8 cellular contexts compared by ENCODE assay signal in the genomic region with DNA sequence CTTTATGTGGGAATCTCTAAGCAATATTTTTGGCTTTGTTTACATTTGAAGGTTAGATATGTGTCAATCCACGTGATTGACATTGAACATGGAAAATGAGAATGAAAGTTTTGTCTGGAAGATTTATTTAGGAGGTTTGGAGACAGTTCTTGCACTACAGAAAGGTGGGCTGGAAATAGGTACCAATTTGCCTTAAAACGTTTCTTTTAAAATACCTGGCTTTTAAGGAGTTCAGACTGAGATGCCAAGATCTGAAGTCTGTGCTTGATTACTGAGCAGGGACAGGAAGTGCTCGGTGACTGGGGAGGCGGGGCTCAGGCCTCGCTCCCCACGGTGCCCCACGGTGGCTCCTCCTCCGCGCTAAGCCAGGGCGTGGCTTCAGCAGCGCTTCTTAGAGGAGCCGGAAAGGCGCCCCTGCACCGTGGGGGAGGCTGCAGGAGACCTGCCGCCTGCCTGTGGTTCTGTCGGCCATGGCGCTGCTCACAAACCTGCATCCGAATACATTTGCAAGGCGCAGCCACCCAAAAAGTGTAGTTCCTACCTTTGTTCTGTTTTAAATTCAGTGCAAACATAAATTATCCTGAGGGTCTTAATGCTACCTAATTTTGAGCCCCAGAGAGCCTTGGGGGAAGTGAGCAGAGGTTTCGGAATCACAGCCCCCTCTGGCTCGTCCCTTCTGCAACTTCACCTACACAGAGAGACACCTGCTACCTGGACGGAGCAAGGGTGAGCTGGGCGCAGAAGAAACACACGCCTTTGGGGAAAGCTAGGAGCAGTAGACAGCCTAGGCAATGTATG. TPM values are rescaled to one million over a fixed set of nuclear protein-coding genes. Genes with fewer than 3 reads are reported as not detected.
DNase-seq lines count a peak whose midpoint lies in the region; ATAC-seq and TF ChIP-seq lines count a peak whose summit lies in the region.

No MANE protein-coding gene starts in this region.

- no peak overlapping the region for H3K9ac ChIP-seq in SK-N-SH

- no peak for TF ChIP-seq CTCF in SK-N-SH (IDR thresholded peaks at IDR 0.05)
- no peak for TF ChIP-seq CTCF in ovary (IDR thresholded peaks at IDR 0.05)
- TF ChIP-seq CTCF in thyroid gland (IDR thresholded peaks at IDR 0.05) = no peak

- H3K27me3 ChIP-seq in H7 (ENCODE audit: control insufficient read depth, insufficient read depth, low read length) (no peaks in the 10 kb centered on the region), SK-N-SH (ENCODE audit: insufficient read depth) (no peaks in the 10 kb centered on the region), ovary (no peaks in the 10 kb centered on the region), thyroid gland (no peaks in the 10 kb centered on the region)

- H3K4me2 ChIP-seq in SK-N-SH = peak overlapping the region; percentile 44

- no peaks in the 10 kb centered on the region for H3K79me2 ChIP-seq in SK-N-SH (ENCODE audit: insufficient read depth)

- H3F3A ChIP-seq in SK-N-SH (replicated peaks; ENCODE audit: insufficient read depth) = peaks cover 9% of the 10 kb centered on the region

- no peaks in the 10 kb centered on the region for H3K9me3 Mint-ChIP-seq in activated naive CD4-positive, alpha-beta T cell treated with anti-CD3 and anti-CD28 coated beads, Interleukin-2, amount 50 U/mL, for 24 hours

- H3K9me2 ChIP-seq in SK-N-SH = no peaks in the 10 kb centered on the region

- H3K4me3 ChIP-seq in H7 (ENCODE audit: insufficient read depth, low read depth, low read length) (peak overlapping the region; percentile 3; the same call in 1 of the 2 replicates), SK-N-SH (ENCODE audit: low read depth in 2 of 2, low read length in 1 of 2) (peak overlapping the region in 1 of 2 experiments; percentile 13; a peak in 1 of 4 replicates), ovary (peak overlapping the region; percentile 27), thyroid gland (replicated peaks in 1 of 3) (no peak overlapping the region)

- peaks cover 3% of the 10 kb centered on the region for H3K36me3 Mint-ChIP-seq in activated naive CD4-positive, alpha-beta T cell treated with anti-CD3 and anti-CD28 coated beads, Interleukin-2, amount 50 U/mL, for 24 hours

- intact Hi-C loops in Right ventricle myocardium inferior (cut with DNase I) (loop anchor here (1.0 to 5.0 kb wide), 4 partner anchors 78 to 353 kb away; partner anchors contain the start of gene GPR107), ovary (cut with DNase I) (loop anchor here in 3 of 4 donors (2.0 to 10.0 kb wide), 6 partner anchors 158 to 1832 kb away; partner anchors contain the start of gene FNBP1 (in 3 of the 3)), thyroid gland (cut with DNase I) (loop anchor here (5.0 to 10.0 kb wide), 3 partner anchors 158 to 350 kb away; partner anchors contain the start of gene FNBP1)

- H3K4me3 Mint-ChIP-seq in activated naive CD4-positive, alpha-beta T cell treated with anti-CD3 and anti-CD28 coated beads, Interleukin-2, amount 50 U/mL, for 24 hours = peak overlapping the region; percentile 89

- peak overlapping the region; percentile 36; the same call in 1 of the 2 replicates for H2AFZ ChIP-seq in SK-N-SH (ENCODE audit: low read depth)

- H3K36me3 ChIP-seq in H7 (replicated peaks; ENCODE audit: control insufficient read depth, insufficient read depth, low read length) (peaks cover 1% of the 10 kb centered on the region), SK-N-SH (replicated peaks in 1 of 2; ENCODE audit: control insufficient read depth in 1 of 2, insufficient read depth in 2 of 2, low read length in 1 of 2) (peaks cover 0 to 24% of the 10 kb centered on the region in 2 experiments), ovary (no peaks in the 10 kb centered on the region), thyroid gland (peaks cover 4 to 26% of the 10 kb centered on the region in 2 donors)

- CTCF ChIA-PET in SK-N-SH (lab: Yijun Ruan, JAX) = interaction anchor here (0.9 to 3.7 kb wide), 21 partner anchors 13 to 359 kb away, joined by 3 to 23 read pairs (median 4); partner anchors contain the start of genes C9orf78, GPR107, TOR1A and USP20

- no peaks in the 10 kb centered on the region for H3K9me3 ChIP-seq in SK-N-SH
- no peaks in the 10 kb centered on the region for H3K9me3 ChIP-seq in ovary
- H3K9me3 ChIP-seq in thyroid gland = no peaks in the 10 kb centered on the region

- POLR2A ChIA-PET in SK-N-SH (lab: Yijun Ruan, JAX) = interaction anchor here (0.6 to 1.0 kb wide), 2 partner anchors 114 to 159 kb away, joined by 3 to 4 read pairs; partner anchors contain the start of gene FNBP1

- peaks cover 46% of the 10 kb centered on the region for H3K4me1 Mint-ChIP-seq in activated naive CD4-positive, alpha-beta T cell treated with anti-CD3 and anti-CD28 coated beads, Interleukin-2, amount 50 U/mL, for 24 hours

- TF ChIP-seq EP300 in SK-N-SH (IDR thresholded peaks at IDR 0.05; ENCODE audit: borderline replicate concordance in 1 of 2, low read depth in 1 of 2, low read length in 1 of 2) (no peak), ovary (IDR thresholded peaks at IDR 0.05) (no peak)

- H3K27ac Mint-ChIP-seq in activated naive CD4-positive, alpha-beta T cell treated with anti-CD3 and anti-CD28 coated beads, Interleukin-2, amount 50 U/mL, for 24 hours = peak overlapping the region; percentile 97

- no peaks in the 10 kb centered on the region for H4K20me1 ChIP-seq in SK-N-SH (ENCODE audit: insufficient read depth)

- WGBS in SK-N-SH (ENCODE audit: low lambda C conversion rate) = 34% methylated on average over 12 of the region's 24 CpGs
- WGBS in ovary, 3 donors = 9 to 11% (median 11%) methylated on average over 24 of the region's 24 CpGs
- 16 to 25% methylated on average over 13 to 18 of the region's 24 CpGs for WGBS in thyroid gland, 2 donors

- TF ChIP-seq POLR2A in ovary (IDR thresholded peaks at IDR 0.05) (no peak), thyroid gland (IDR thresholded peaks at IDR 0.05) (peak in 1 of 2 donors; percentile 80)

- H3K27ac ChIP-seq in SK-N-SH (ENCODE audit: low read depth in 2 of 2, low read length in 1 of 2) = peak overlapping the region; percentile 54 to 88; a peak in 3 of 4 replicates
- H3K27ac ChIP-seq in ovary = no peak overlapping the region
- peak overlapping the region; percentile 44 to 77 (median 68) for H3K27ac ChIP-seq in thyroid gland

- TF ChIP-seq RAD21 in SK-N-SH (IDR thresholded peaks at IDR 0.05; ENCODE audit: low read length) = peak; percentile 35; the same call in 1 of the 2 replicates

- no peaks in the 10 kb centered on the region for H3K27me3 Mint-ChIP-seq in activated naive CD4-positive, alpha-beta T cell treated with anti-CD3 and anti-CD28 coated beads, Interleukin-2, amount 50 U/mL, for 24 hours

- H3K4me1 ChIP-seq in SK-N-SH (ENCODE audit: control insufficient read depth in 1 of 2, insufficient read depth in 2 of 2, low read depth in 1 of 2, low read length in 1 of 2) = peaks cover 34 to 47% of the 10 kb centered on the region in 2 experiments; a peak in 3 of 4 replicates
- H3K4me1 ChIP-seq in ovary (ENCODE audit: insufficient read depth) = peaks cover 9% of the 10 kb centered on the region
- peaks cover 32 to 33% of the 10 kb centered on the region in 2 donors for H3K4me1 ChIP-seq in thyroid gland

- peak; percentile 76 for ATAC-seq in Right ventricle myocardium inferior

- DNase-seq in EH (ENCODE audit: low read depth) (peak; percentile 89), H7 (peak; percentile 96), MV-4-11 (lab: John Stamatoyannopoulos, UW) (peak; percentile 91), SK-N-SH (peak; percentile 93), Right ventricle myocardium inferior (ENCODE audit: missing footprints) (peak; percentile 96), ovary (peak; percentile 82 to 88 (median 83)), thyroid gland (peak; percentile 97 to 98)

TF ChIP-seq in SK-N-SH, 30 proteins besides CTCF, POLR2A, EP300 and RAD21 (continues in another document):
- TF ChIP-seq FOXM1 (IDR thresholded peaks at IDR 0.05; ENCODE audit: low read depth) (no peak), TEAD4 (IDR thresholded peaks at IDR 0.05; ENCODE audit: borderline replicate concordance, insufficient read depth) (no peak), POLR2AphosphoS5 (IDR thresholded peaks at IDR 0.05; ENCODE audit: low read depth, low read length) (peak; percentile 52; the same call in 1 of the 2 replicates), GABPA (IDR thresholded peaks at IDR 0.05; ENCODE audit: low read depth) (peak; percentile 41; the same call in 1 of the 2 replicates), FOSL2 (IDR thresholded peaks at IDR 0.05; ENCODE audit: borderline replicate concordance, low read depth) (no peak), MEF2A (IDR thresholded peaks at IDR 0.05; ENCODE audit: borderline replicate concordance, low read depth) (no peak), YY1 (IDR thresholded peaks at IDR 0.05; ENCODE audit: low read depth) (no peak)
- TF ChIP-seq, protein P1, sequence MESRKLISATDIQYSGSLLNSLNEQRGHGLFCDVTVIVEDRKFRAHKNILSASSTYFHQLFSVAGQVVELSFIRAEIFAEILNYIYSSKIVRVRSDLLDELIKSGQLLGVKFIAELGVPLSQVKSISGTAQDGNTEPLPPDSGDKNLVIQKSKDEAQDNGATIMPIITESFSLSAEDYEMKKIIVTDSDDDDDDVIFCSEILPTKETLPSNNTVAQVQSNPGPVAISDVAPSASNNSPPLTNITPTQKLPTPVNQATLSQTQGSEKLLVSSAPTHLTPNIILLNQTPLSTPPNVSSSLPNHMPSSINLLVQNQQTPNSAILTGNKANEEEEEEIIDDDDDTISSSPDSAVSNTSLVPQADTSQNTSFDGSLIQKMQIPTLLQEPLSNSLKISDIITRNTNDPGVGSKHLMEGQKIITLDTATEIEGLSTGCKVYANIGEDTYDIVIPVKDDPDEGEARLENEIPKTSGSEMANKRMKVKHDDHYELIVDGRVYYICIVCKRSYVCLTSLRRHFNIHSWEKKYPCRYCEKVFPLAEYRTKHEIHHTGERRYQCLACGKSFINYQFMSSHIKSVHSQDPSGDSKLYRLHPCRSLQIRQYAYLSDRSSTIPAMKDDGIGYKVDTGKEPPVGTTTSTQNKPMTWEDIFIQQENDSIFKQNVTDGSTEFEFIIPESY (IDR thresholded peaks at IDR 0.05; ENCODE audit: borderline replicate concordance, low read depth) = no peak

RNA-seq across cellular contexts. Expression of gene USP20, which starts 49.2 kb away (rescaled TPM):
- total RNA-seq in H7 (2014; rRNA removed; shearing (Covaris generic)) = 15.8 and 16.3 TPM in 2 replicates
- polyA plus RNA-seq in SK-N-SH (2012; rRNA removed) (17.7 and 22.5 TPM in 2 replicates), ovary (10 to 100 TPM in 1 of 2 donors, 1 to 10 TPM in 1; 6.8 to 29.7 TPM)
- 5.7 and 9.7 TPM in 2 replicates for polyA plus RNA-seq in SK-N-SH (2012; cell fraction: cytosol; rRNA removed)
- polyA plus RNA-seq in SK-N-SH (2012; cell fraction: nucleus; rRNA removed) = 74.9 and 88.3 TPM in 2 replicates
- total RNA-seq in Right ventricle myocardium inferior (14.0 TPM), ovary (10 to 100 TPM; 14.5 to 39.8 (median 32.4) TPM), thyroid gland (10 to 100 TPM; 23.9 to 61.8 (median 52.0) TPM)

RNA-seq across cellular contexts. Expression of gene C9orf78, which starts 49.3 kb away (rescaled TPM):
- 39.7 and 47.0 TPM in 2 replicates for total RNA-seq in H7 (2014; rRNA removed; shearing (Covaris generic))
- polyA plus RNA-seq in SK-N-SH (2012; rRNA removed) = 59.2 and 70.8 TPM in 2 replicates
- polyA plus RNA-seq in SK-N-SH (2012; cell fraction: cytosol; rRNA removed) = 95.1 and 121 TPM in 2 replicates
- 9.8 and 19.0 TPM in 2 replicates for polyA plus RNA-seq in SK-N-SH (2012; cell fraction: nucleus; rRNA removed)
- total RNA-seq in Right ventricle myocardium inferior = 32.0 TPM
- total RNA-seq in ovary = 10 to 100 TPM; 34.1 to 45.7 (median 37.0) TPM
- polyA plus RNA-seq in ovary = 100 to 1,000 TPM in 1 of 2 donors, 10 to 100 TPM in 1; 55.4 to 130 TPM
- total RNA-seq in thyroid gland = 10 to 100 TPM; 59.4 to 89.2 (median 81.4) TPM

Comparison
In these comparisons a context has a peak if more than half of its experiments do, and no peak if none do; other contexts are left out.
1. H3K4me3 ChIP-seq: peak in H7 (single experiment) and ovary (single experiment); none in thyroid gland (0 of 3).
2. H3K27ac ChIP-seq: peak in SK-N-SH (2 of 2) and thyroid gland (3 of 3); none in ovary (0 of 2).
3. Peak in every context shown above with its lines, with median percentiles within 50 percentile points of each other: DNase-seq.